In the genomic region with DNA sequence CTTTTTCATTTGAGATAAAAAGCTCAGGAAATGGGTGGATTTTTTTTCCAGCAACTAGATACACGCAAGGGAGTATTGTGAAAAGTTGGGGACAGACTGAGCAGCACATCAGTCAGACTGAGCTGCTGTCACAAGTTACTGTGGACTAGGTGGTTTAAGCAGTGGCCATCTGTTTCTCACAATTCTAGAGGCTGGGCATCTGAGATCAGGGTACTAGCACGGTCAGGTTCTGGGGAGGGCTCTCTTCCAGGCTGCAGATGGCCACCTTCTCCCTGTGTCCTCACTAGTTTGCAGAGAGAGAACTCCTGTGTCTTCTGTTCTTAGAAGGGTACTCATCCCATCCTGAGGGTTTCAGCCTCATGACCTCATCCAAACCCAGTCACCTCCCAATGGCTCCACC, we compare ENCODE assay signal across 13 cellular contexts.
DNase-seq lines count a peak whose midpoint lies in the region; TF ChIP-seq lines count a peak whose summit lies in the region.
"Had no signal": no experiment of that assay in that cellular context is flagged by ENCODE, and none has a peak within 500 bp of the region (broad histone marks: within the 10 kb centered on the region; RNA-seq: fewer than 3 reads in every experiment).

No MANE protein-coding gene starts in this region.

- DNase-seq in NCI-H2171 treated with DMSO at 0.1 percent for 48 hours (lab: John Stamatoyannopoulos, UW) (peak; percentile 36), NCI-H2171 (lab: John Stamatoyannopoulos, UW) (no peak), NCI-H524 treated with DMSO at 0.1 percent for 48 hours (lab: John Stamatoyannopoulos, UW) (peak; percentile 91), mesenteric fat pad (ENCODE audit: low spot score) (peak; percentile 14), endothelial cell (ENCODE audit: low spot score) (no peak), Calu3 (no peak)
- DNase-seq in activated CD4-positive, alpha-beta memory T cell treated with anti-CD3 and anti-CD28 coated beads, Interleukin-2, amount 10 ng/mL, durations not matched to agents 7 days and 5 days: no peak
- DNase-seq in activated T-cell treated with anti-CD3 and anti-CD28 coated beads, Interleukin-2, amount 50 U/mL, for 48 hours: no peak
- DNase-seq: CD4-positive, CD25-positive, alpha-beta regulatory T cell; DMS153; DND-41; GF-D8 had no signal

- H3K4me1 Mint-ChIP-seq in endothelial cell (ENCODE audit: unreplicated experiment) (peaks cover 12% of the 10 kb centered on the region), Calu3 (ENCODE audit: low read depth, unreplicated experiment) (no peaks in the 10 kb centered on the region)
- H3K4me1 Mint-ChIP-seq in activated CD4-positive, alpha-beta memory T cell treated with anti-CD3 and anti-CD28 coated beads, Interleukin-2, amount 10 ng/mL, durations not matched to agents 7 days and 5 days: no peaks in the 10 kb centered on the region
- H3K4me1 Mint-ChIP-seq: CD4-positive, CD25-positive, alpha-beta regulatory T cell had no signal

- no TSS peak for BruUV-seq in Calu3 (replicated peaks; lab: Mats Ljungman, UMichigan)

- H3K4me3 Mint-ChIP-seq in endothelial cell (ENCODE audit: unreplicated experiment) (no peak overlapping the region), Calu3 (ENCODE audit: low read depth, unreplicated experiment) (no peak overlapping the region)
- H3K4me3 Mint-ChIP-seq in activated CD4-positive, alpha-beta memory T cell treated with anti-CD3 and anti-CD28 coated beads, Interleukin-2, amount 10 ng/mL, durations not matched to agents 7 days and 5 days: no peak overlapping the region
- H3K4me3 Mint-ChIP-seq: CD4-positive, CD25-positive, alpha-beta regulatory T cell had no signal

- POLR2A ChIA-PET in activated CD4-positive, alpha-beta memory T cell treated with anti-CD3 and anti-CD28 coated beads, Interleukin-2, amount 10 ng/mL, durations not matched to agents 7 days and 5 days (lab: Charles Lee): no interaction called here

- H3K9me3 Mint-ChIP-seq in endothelial cell (ENCODE audit: unreplicated experiment) (no peaks in the 10 kb centered on the region), Calu3 (ENCODE audit: low read depth, unreplicated experiment) (no peaks in the 10 kb centered on the region)
- H3K9me3 Mint-ChIP-seq in activated CD4-positive, alpha-beta memory T cell treated with anti-CD3 and anti-CD28 coated beads, Interleukin-2, amount 10 ng/mL, durations not matched to agents 7 days and 5 days: no peaks in the 10 kb centered on the region

- H3K36me3 Mint-ChIP-seq in endothelial cell (ENCODE audit: low read depth, unreplicated experiment): no peaks in the 10 kb centered on the region
- no peaks in the 10 kb centered on the region for H3K36me3 Mint-ChIP-seq in activated CD4-positive, alpha-beta memory T cell treated with anti-CD3 and anti-CD28 coated beads, Interleukin-2, amount 10 ng/mL, durations not matched to agents 7 days and 5 days (ENCODE audit: low read depth)
- no peaks in the 10 kb centered on the region for H3K36me3 Mint-ChIP-seq in Calu3 (ENCODE audit: insufficient read depth, unreplicated experiment)
- H3K36me3 Mint-ChIP-seq: CD4-positive, CD25-positive, alpha-beta regulatory T cell; IgD-negative memory B cell had no signal

- TF ChIP-seq CTCF in endothelial cell (IDR thresholded peaks at IDR 0.05; ENCODE audit: unreplicated experiment) (no peak), Calu3 (IDR thresholded peaks at IDR 0.05; ENCODE audit: unreplicated experiment) (no peak)

- intact Hi-C loops in Calu3 (cut with micrococcal nuclease; ENCODE audit: unreplicated experiment): no loop called here

- H3K27me3 Mint-ChIP-seq in endothelial cell (ENCODE audit: unreplicated experiment) (peaks cover 3% of the 10 kb centered on the region), Calu3 (ENCODE audit: unreplicated experiment) (peaks cover 10% of the 10 kb centered on the region)
- peaks cover 11% of the 10 kb centered on the region for H3K27me3 Mint-ChIP-seq in activated CD4-positive, alpha-beta memory T cell treated with anti-CD3 and anti-CD28 coated beads, Interleukin-2, amount 10 ng/mL, durations not matched to agents 7 days and 5 days
- H3K27me3 Mint-ChIP-seq: CD4-positive, CD25-positive, alpha-beta regulatory T cell had no signal

- no peak overlapping the region for H3K27ac Mint-ChIP-seq in endothelial cell (ENCODE audit: unreplicated experiment)
- H3K27ac Mint-ChIP-seq in activated CD4-positive, alpha-beta memory T cell treated with anti-CD3 and anti-CD28 coated beads, Interleukin-2, amount 10 ng/mL, durations not matched to agents 7 days and 5 days: no peak overlapping the region
- H3K27ac Mint-ChIP-seq in Calu3 (ENCODE audit: unreplicated experiment): no peak overlapping the region
- H3K27ac Mint-ChIP-seq: CD4-positive, CD25-positive, alpha-beta regulatory T cell; IgD-negative memory B cell had no signal

- CTCF ChIA-PET in activated CD4-positive, alpha-beta memory T cell treated with anti-CD3 and anti-CD28 coated beads, Interleukin-2, amount 10 ng/mL, durations not matched to agents 7 days and 5 days (lab: Charles Lee): no interaction called here
- CTCF ChIA-PET in Calu3 (lab: Charles Lee): no interaction called here

Comparison
In these comparisons a context has a peak if more than half of its experiments do, and no peak if none do; other contexts are left out.
1. DNase-seq: peak in NCI-H2171 treated with DMSO at 0.1 percent for 48 hours (single experiment), NCI-H524 treated with DMSO at 0.1 percent for 48 hours (single experiment) and mesenteric fat pad (single experiment); none in NCI-H2171 (single experiment), endothelial cell (single experiment), activated CD4-positive, alpha-beta memory T cell treated with anti-CD3 and anti-CD28 coated beads, Interleukin-2, amount 10 ng/mL, durations not matched to agents 7 days and 5 days (single experiment), Calu3 (single experiment) and activated T-cell treated with anti-CD3 and anti-CD28 coated beads, Interleukin-2, amount 50 U/mL, for 48 hours (0 of 2).